19 cellular contexts compared by ENCODE assay signal in genomic region chr17:61475726-61476125, GRCh38. TPM values are rescaled to one million over a fixed set of nuclear protein-coding genes. Genes with fewer than 3 reads are reported as not detected.
DNase-seq lines count a peak whose midpoint lies in the region; ATAC-seq and TF ChIP-seq lines count a peak whose summit lies in the region.
"Had no signal": no experiment of that assay in that cellular context is flagged by ENCODE, and none has a peak within 500 bp of the region (broad histone marks: within the 10 kb centered on the region; RNA-seq: fewer than 3 reads in every experiment).

No MANE protein-coding gene starts in this region.

- peak overlapping the region; percentile 85; the same call in 1 of the 2 replicates for H3K27ac ChIP-seq in RWPE1
- H3K27ac ChIP-seq: BLaER1, esophagus muscularis mucosa, ovary, SJSA1 had no signal

- ATAC-seq in sciatic nerve, result no peak
- ATAC-seq: activated CD4-positive, alpha-beta T cell treated with anti-CD3 and anti-CD28 coated beads for 36 hours; stimulated activated effector memory CD8-positive, alpha-beta T cell treated with anti-CD3 and anti-CD28 coated beads, Interleukin-12 subunit alpha, Interleukin-12 subunit beta, amount 100 ng/mL, for 72 hours had no signal

- POLR2A ChIA-PET in RWPE1 (lab: Yijun Ruan, JAX; ENCODE audit: low non-redundant PET), result no interaction called here

- CTCF ChIA-PET in RWPE1 (lab: Yijun Ruan, JAX), result interaction anchor here (0.6 kb wide), 1 partner anchor 11 kb away, joined by 3 read pairs; no protein-coding TSS in a partner anchor

- intact Hi-C loops in sciatic nerve (cut with DNase I), result no loop called here

- DNase-seq in GM03348 (ENCODE audit: low spot score) (peak; percentile 52), RWPE1 (ENCODE audit: low spot score) (no peak), fibroblast of peridontal ligament (ENCODE audit: extremely low read depth) (peak; percentile 17), sciatic nerve (ENCODE audit: low spot score) (peak; percentile 15), NCI-H2196 treated with DMSO at 0.1 percent for 48 hours (lab: John Stamatoyannopoulos, UW; ENCODE audit: unreplicated experiment) (no peak), UCSD-AML1 (lab: John Stamatoyannopoulos, UW; ENCODE audit: unreplicated experiment) (no peak), NCI-H524 (lab: John Stamatoyannopoulos, UW) (no peak), NCI-H1436 treated with DMSO at 0.1 percent for 48 hours (lab: John Stamatoyannopoulos, UW) (no peak)
- DNase-seq: activated CD4-positive, alpha-beta T cell treated with anti-CD3 and anti-CD28 coated beads for 36 hours; activated naive CD4-positive, alpha-beta T cell treated with Interleukin-2 at 50 U/mL for 16 hours; KG1; NCI-H1417 treated with DMSO at 0.1 percent for 48 hours; NCI-H446 treated with DMSO at 0.1 percent for 48 hours had no signal

- TF ChIP-seq CTCF in RWPE1 (conservative IDR thresholded peaks at IDR 0.05; ENCODE audit: low read depth), result no peak

RNA-seq across cellular contexts. Expression of gene TBX4, which starts 23.5 kb away (rescaled TPM):
- total RNA-seq in sciatic nerve, result not detected
- total RNA-seq: activated CD4-positive, alpha-beta T cell treated with anti-CD3 and anti-CD28 coated beads for 36 hours; dermis microvascular lymphatic vessel endothelial cell; esophagus muscularis mucosa had no signal

Comparison
In these comparisons a context has a peak if more than half of its experiments do, and no peak if none do; other contexts are left out.
1. DNase-seq: peak in GM03348 (single experiment), fibroblast of peridontal ligament (single experiment) and sciatic nerve (single experiment); none in RWPE1 (single experiment), NCI-H2196 treated with DMSO at 0.1 percent for 48 hours (single experiment), UCSD-AML1 (single experiment), NCI-H524 (0 of 2) and NCI-H1436 treated with DMSO at 0.1 percent for 48 hours (single experiment).